In genomic region chr7:117066668-117067067, GRCh38 we compare ENCODE assay signal across 13 cellular contexts.
DNase-seq lines count a peak whose midpoint lies in the region; ATAC-seq, FAIRE-seq and TF ChIP-seq lines count a peak whose summit lies in the region.
"Had no signal": no experiment of that assay in that cellular context is flagged by ENCODE, and none has a peak within 500 bp of the region (broad histone marks: within the 10 kb centered on the region; RNA-seq: fewer than 3 reads in every experiment).

No MANE protein-coding gene starts in this region.

- H3K27me3 Mint-ChIP-seq in activated CD4-positive, alpha-beta T cell treated with anti-CD3 and anti-CD28 coated beads for 36 hours = no peaks in the 10 kb centered on the region
- H3K27me3 Mint-ChIP-seq: activated CD8-positive, alpha-beta memory T cell treated with anti-CD3 and anti-CD28 coated beads, Interleukin-2, amount 10 ng/mL, durations not matched to agents 7 days and 5 days; T-helper 17 cell had no signal

- no peak for FAIRE-seq in kidney (lab: Jason Lieb, UNC)

- H3K27ac Mint-ChIP-seq in activated CD4-positive, alpha-beta T cell treated with anti-CD3 and anti-CD28 coated beads for 36 hours = no peak overlapping the region
- H3K27ac Mint-ChIP-seq: activated CD8-positive, alpha-beta memory T cell treated with anti-CD3 and anti-CD28 coated beads, Interleukin-2, amount 10 ng/mL, durations not matched to agents 7 days and 5 days; activated naive CD4-positive, alpha-beta T cell treated with anti-CD3 and anti-CD28 coated beads, Interleukin-2, amount 50 U/mL, for 72 hours; T-helper 17 cell had no signal

- H3K27me3 ChIP-seq in foreskin keratinocyte = no peaks in the 10 kb centered on the region
- H3K27me3 ChIP-seq: sigmoid colon, tibial nerve had no signal

- no peaks in the 10 kb centered on the region for H3K9me3 ChIP-seq in kidney (ENCODE audit: control insufficient read depth in 1 of 2, low read length in 2 of 2)
- H3K9me3 ChIP-seq: sigmoid colon, tibial nerve had no signal

- TF ChIP-seq CTCF in foreskin keratinocyte (conservative IDR thresholded peaks at IDR 0.05) (no peak), kidney (IDR thresholded peaks at IDR 0.05; ENCODE audit: borderline replicate concordance, extremely low read depth, insufficient read depth) (no peak)

- intact Hi-C loops in sciatic nerve (cut with DNase I) = no loop called here
- intact Hi-C loops in activated CD4-positive, alpha-beta T cell treated with anti-CD3 and anti-CD28 coated beads for 36 hours (cut with DNase I, micrococcal nuclease) = no loop called here
- intact Hi-C loops in kidney (cut with DNase I) = no loop called here

- ATAC-seq in GM19351 (IDR thresholded peaks at IDR 0.05; ENCODE audit: unreplicated experiment) (peak; percentile 74), HG02973 (IDR thresholded peaks at IDR 0.05; ENCODE audit: unreplicated experiment) (peak; percentile 67), sciatic nerve (peak; percentile 81), foreskin keratinocyte (no peak)
- no peak for ATAC-seq in activated CD4-positive, alpha-beta T cell treated with anti-CD3 and anti-CD28 coated beads for 36 hours
- ATAC-seq: activated CD8-positive, alpha-beta memory T cell treated with anti-CD3 and anti-CD28 coated beads, Interleukin-2, amount 10 ng/mL, durations not matched to agents 7 days and 5 days; activated naive CD4-positive, alpha-beta T cell treated with anti-CD3 and anti-CD28 coated beads, Interleukin-2, amount 50 U/mL, for 72 hours; T-helper 17 cell had no signal

- H3K4me1 Mint-ChIP-seq in activated CD4-positive, alpha-beta T cell treated with anti-CD3 and anti-CD28 coated beads for 36 hours = peaks cover 20% of the 10 kb centered on the region

- no peaks in the 10 kb centered on the region for H3K36me3 ChIP-seq in kidney (ENCODE audit: control insufficient read depth in 1 of 2, insufficient read depth in 2 of 2, low read length in 2 of 2)
- H3K36me3 ChIP-seq: sigmoid colon, tibial nerve had no signal

- H3K4me1 ChIP-seq in foreskin keratinocyte (peaks cover 25% of the 10 kb centered on the region), kidney (ENCODE audit: control insufficient read depth in 1 of 2, insufficient read depth in 1 of 2, low read depth in 1 of 2, low read length in 2 of 2) (peaks cover 4 to 12% of the 10 kb centered on the region in 2 donors)

- POLR2A ChIA-PET in activated CD4-positive, alpha-beta T cell treated with anti-CD3 and anti-CD28 coated beads for 36 hours (lab: Charles Lee) = no interaction called here

- CTCF ChIA-PET in activated CD4-positive, alpha-beta T cell treated with anti-CD3 and anti-CD28 coated beads for 36 hours (lab: Charles Lee) = interaction anchor here (0.9 to 1.6 kb wide), 2 partner anchors 11 to 82 kb away, joined by 3 to 5 read pairs; no protein-coding TSS in a partner anchor

- no peaks in the 10 kb centered on the region for H3K9me3 Mint-ChIP-seq in activated CD4-positive, alpha-beta T cell treated with anti-CD3 and anti-CD28 coated beads for 36 hours (ENCODE audit: low read depth)
- H3K9me3 Mint-ChIP-seq: activated naive CD4-positive, alpha-beta T cell treated with anti-CD3 and anti-CD28 coated beads, Interleukin-2, amount 50 U/mL, for 72 hours had no signal

- no peak overlapping the region for H3K27ac ChIP-seq in foreskin keratinocyte
- H3K27ac ChIP-seq in kidney (ENCODE audit: low read depth in 2 of 2, low read length in 2 of 2) = no peak overlapping the region
- H3K27ac ChIP-seq: sigmoid colon, tibial nerve had no signal

- DNase-seq in NOMO-1 treated with DMSO at 0.1 percent for 48 hours (lab: John Stamatoyannopoulos, UW; ENCODE audit: unreplicated experiment) (peak; percentile 78), sciatic nerve (ENCODE audit: low spot score) (no peak), foreskin keratinocyte (no peak), kidney (no peak)
- no peak for DNase-seq in activated CD4-positive, alpha-beta T cell treated with anti-CD3 and anti-CD28 coated beads for 36 hours
- no peak for DNase-seq in activated CD4-positive, alpha-beta T cell treated with anti-CD3 and anti-CD28 coated beads for 1 hour
- DNase-seq: activated CD8-positive, alpha-beta memory T cell treated with anti-CD3 and anti-CD28 coated beads, Interleukin-2, amount 10 ng/mL, durations not matched to agents 7 days and 5 days; sigmoid colon; T-helper 17 cell had no signal

- H3K36me3 Mint-ChIP-seq in activated CD4-positive, alpha-beta T cell treated with anti-CD3 and anti-CD28 coated beads for 36 hours (ENCODE audit: low read depth) = no peaks in the 10 kb centered on the region
- H3K36me3 Mint-ChIP-seq: activated CD8-positive, alpha-beta memory T cell treated with anti-CD3 and anti-CD28 coated beads, Interleukin-2, amount 10 ng/mL, durations not matched to agents 7 days and 5 days; activated naive CD4-positive, alpha-beta T cell treated with anti-CD3 and anti-CD28 coated beads, Interleukin-2, amount 50 U/mL, for 72 hours had no signal

- no peak overlapping the region for H3K9ac ChIP-seq in kidney (ENCODE audit: low read length in 2 of 2)

- no peak overlapping the region for H3K4me3 Mint-ChIP-seq in activated CD4-positive, alpha-beta T cell treated with anti-CD3 and anti-CD28 coated beads for 36 hours
- H3K4me3 Mint-ChIP-seq: activated CD8-positive, alpha-beta memory T cell treated with anti-CD3 and anti-CD28 coated beads, Interleukin-2, amount 10 ng/mL, durations not matched to agents 7 days and 5 days; T-helper 17 cell had no signal

- H3K4me3 ChIP-seq in kidney (ENCODE audit: low read length in 2 of 2) = no peak overlapping the region
- H3K4me3 ChIP-seq: sigmoid colon, tibial nerve had no signal

Comparison
In these comparisons a context has a peak if more than half of its experiments do, and no peak if none do; other contexts are left out.
1. ATAC-seq: peak in GM19351 (single experiment), HG02973 (single experiment) and sciatic nerve (single experiment); none in activated CD4-positive, alpha-beta T cell treated with anti-CD3 and anti-CD28 coated beads for 36 hours (single experiment) and foreskin keratinocyte (single experiment).